In genomic region chr1:31483012-31483946, GRCh38 we compare ENCODE assay signal across 10 cellular contexts.
A peak's percentile ranks its signal among the peaks of the same experiment; 100 is the strongest.
DNase-seq lines count a peak whose midpoint lies in the region; ATAC-seq and TF ChIP-seq lines count a peak whose summit lies in the region.
"Had no signal": no experiment of that assay in that cellular context is flagged by ENCODE, and none has a peak within 500 bp of the region (broad histone marks: within the 10 kb centered on the region; RNA-seq: fewer than 3 reads in every experiment).

No MANE protein-coding gene starts in this region.

- peak overlapping the region in 1 of 4 donors; percentile 25 for H3K27ac ChIP-seq in gastrocnemius medialis
- H3K27ac ChIP-seq: KMS-11, uterus had no signal

- no peaks in the 10 kb centered on the region for H3K27me3 Mint-ChIP-seq in stimulated activated naive CD8-positive, alpha-beta T cell treated with anti-CD3 and anti-CD28 coated beads, Interleukin-15, amount 100 ng/mL, for 72 hours

- H3K4me3 ChIP-seq in gastrocnemius medialis = no peak overlapping the region
- H3K4me3 ChIP-seq: uterus had no signal

- H3K4me1 Mint-ChIP-seq in stimulated activated naive CD8-positive, alpha-beta T cell treated with anti-CD3 and anti-CD28 coated beads, Interleukin-15, amount 100 ng/mL, for 72 hours = peaks cover 11% of the 10 kb centered on the region

- H3K27me3 ChIP-seq in gastrocnemius medialis = no peaks in the 10 kb centered on the region
- H3K27me3 ChIP-seq: uterus had no signal

- TF ChIP-seq POLR2A in gastrocnemius medialis (IDR thresholded peaks at IDR 0.05) = peak in 1 of 2 donors; percentile 23

- ATAC-seq in HG02943 (IDR thresholded peaks at IDR 0.05; ENCODE audit: low read depth, unreplicated experiment) (peak; percentile 88), gastrocnemius medialis (peak; percentile 96), GM19455 (IDR thresholded peaks at IDR 0.05; ENCODE audit: unreplicated experiment) (no peak)
- ATAC-seq in stimulated activated naive CD8-positive, alpha-beta T cell treated with anti-CD3 and anti-CD28 coated beads, Interleukin-15, amount 100 ng/mL, for 72 hours = no peak

- no peak overlapping the region for H3K4me3 Mint-ChIP-seq in stimulated activated naive CD8-positive, alpha-beta T cell treated with anti-CD3 and anti-CD28 coated beads, Interleukin-15, amount 100 ng/mL, for 72 hours

- in situ Hi-C loops in gastrocnemius medialis (cut with MboI; ENCODE audit: low sequenced_read_pairs in 4 of 4) = no loop called here

- H3K4me1 ChIP-seq in gastrocnemius medialis = no peaks in the 10 kb centered on the region
- H3K4me1 ChIP-seq: uterus had no signal

- H3K9me3 Mint-ChIP-seq in stimulated activated naive CD8-positive, alpha-beta T cell treated with anti-CD3 and anti-CD28 coated beads, Interleukin-15, amount 100 ng/mL, for 72 hours = peaks cover 0 to 4% of the 10 kb centered on the region in 2 donors

- H3K36me3 ChIP-seq in gastrocnemius medialis = no peaks in the 10 kb centered on the region
- H3K36me3 ChIP-seq: uterus had no signal

- H3K9me3 ChIP-seq in gastrocnemius medialis = no peaks in the 10 kb centered on the region
- H3K9me3 ChIP-seq: uterus had no signal

- TF ChIP-seq CTCF in gastrocnemius medialis (IDR thresholded peaks at IDR 0.05 in 4 of 5, conservative IDR thresholded peaks at IDR 0.05 in 1 of 5) = no peak

- intact Hi-C loops in gastrocnemius medialis (cut with DNase I; ENCODE audit: low total_unique reads) = no loop called here

- H3K27ac Mint-ChIP-seq in stimulated activated naive CD8-positive, alpha-beta T cell treated with anti-CD3 and anti-CD28 coated beads, Interleukin-15, amount 100 ng/mL, for 72 hours = no peak overlapping the region

- DNase-seq in EL (peak; percentile 95), NOMO-1 treated with DMSO at 0.1 percent for 48 hours (lab: John Stamatoyannopoulos, UW; ENCODE audit: unreplicated experiment) (peak; percentile 99), fibroblast of peridontal ligament (ENCODE audit: extremely low read depth) (peak; percentile 90), gastrocnemius medialis (peak; percentile 47 to 55), middle frontal gyrus (ENCODE audit: extremely low spot score, low spot score) (no peak)
- DNase-seq in stimulated activated naive CD8-positive, alpha-beta T cell treated with anti-CD3 and anti-CD28 coated beads, Interleukin-15, amount 100 ng/mL, for 72 hours = no peak

Comparison
In these comparisons a context has a peak if more than half of its experiments do, and no peak if none do; other contexts are left out.
1. DNase-seq: peak in EL (single experiment), NOMO-1 treated with DMSO at 0.1 percent for 48 hours (single experiment), fibroblast of peridontal ligament (single experiment) and gastrocnemius medialis (2 of 2); none in stimulated activated naive CD8-positive, alpha-beta T cell treated with anti-CD3 and anti-CD28 coated beads, Interleukin-15, amount 100 ng/mL, for 72 hours (0 of 2) and middle frontal gyrus (single experiment).
2. ATAC-seq: peak in HG02943 (single experiment) and gastrocnemius medialis (2 of 2); none in stimulated activated naive CD8-positive, alpha-beta T cell treated with anti-CD3 and anti-CD28 coated beads, Interleukin-15, amount 100 ng/mL, for 72 hours (single experiment) and GM19455 (single experiment).